ENCODE assay signal across 31 cellular contexts in genomic region chr1:68015960-68016359, GRCh38. TPM values are rescaled to one million over a fixed set of nuclear protein-coding genes. Genes with fewer than 3 reads are reported as not detected.
"Had no signal": no experiment of that assay in that cellular context is flagged by ENCODE, and none has a peak within 500 bp of the region (broad histone marks: within the 10 kb centered on the region; RNA-seq: fewer than 3 reads in every experiment).

No MANE protein-coding gene starts in this region.

- H3K27me3 Mint-ChIP-seq: activated B cell treated with CpG ODN at 0.5 μM for 24 hours; activated CD4-positive, alpha-beta T cell treated with anti-CD3 and anti-CD28 coated beads, Interleukin-2, amount 10 ng/mL, durations not matched to agents 24 days and 14 days; activated CD8-positive, alpha-beta memory T cell treated with anti-CD3 and anti-CD28 coated beads, Interleukin-2, amount 10 ng/mL, durations not matched to agents 7 days and 5 days; activated naive CD8-positive, alpha-beta T cell treated with anti-CD3 and anti-CD28 coated beads, Interleukin-2, amount 50 U/mL, for 24 hours; activated T-cell treated with anti-CD3 and anti-CD28 coated beads, Interleukin-2, amount 50 U/mL, for 24 hours had no signal

- H3K4me3 Mint-ChIP-seq: activated B cell treated with CpG ODN at 0.5 μM for 24 hours; activated CD4-positive, alpha-beta T cell treated with anti-CD3 and anti-CD28 coated beads, Interleukin-2, amount 10 ng/mL, durations not matched to agents 24 days and 14 days; activated CD8-positive, alpha-beta memory T cell treated with anti-CD3 and anti-CD28 coated beads, Interleukin-2, amount 10 ng/mL, durations not matched to agents 7 days and 5 days; activated naive CD8-positive, alpha-beta T cell treated with anti-CD3 and anti-CD28 coated beads, Interleukin-2, amount 50 U/mL, for 24 hours; activated T-cell treated with anti-CD3 and anti-CD28 coated beads, Interleukin-2, amount 50 U/mL, for 24 hours; activated T-helper 1 cell treated with anti-CD3 and anti-CD28 coated beads, Interleukin-12 subunit alpha, Interleukin-12 subunit beta, Interleukin-2, Interleukin-4 antibody, amounts not matched to agents 30 ng/mL and 10 ng/mL and 1 ng/mL, durations not matched to agents 14 hours and 24 hours and 36 hours; IgD-negative memory B cell; T-helper 17 cell had no signal

- H3K4me1 Mint-ChIP-seq: activated B cell treated with CpG ODN at 0.5 μM for 24 hours; activated CD4-positive, alpha-beta T cell treated with anti-CD3 and anti-CD28 coated beads, Interleukin-2, amount 10 ng/mL, durations not matched to agents 24 days and 14 days; activated CD8-positive, alpha-beta memory T cell treated with anti-CD3 and anti-CD28 coated beads, Interleukin-2, amount 10 ng/mL, durations not matched to agents 7 days and 5 days; activated naive CD8-positive, alpha-beta T cell treated with anti-CD3 and anti-CD28 coated beads, Interleukin-2, amount 50 U/mL, for 24 hours; IgD-negative memory B cell; T-helper 17 cell had no signal

- H3K36me3 Mint-ChIP-seq: activated CD8-positive, alpha-beta memory T cell treated with anti-CD3 and anti-CD28 coated beads, Interleukin-2, amount 10 ng/mL, durations not matched to agents 7 days and 5 days; activated naive CD4-positive, alpha-beta T cell treated with anti-CD3 and anti-CD28 coated beads, Interleukin-2, amount 50 U/mL, for 72 hours; IgD-negative memory B cell had no signal

- H3K27ac Mint-ChIP-seq: activated B cell treated with CpG ODN at 0.5 μM for 24 hours; activated CD4-positive, alpha-beta T cell treated with anti-CD3 and anti-CD28 coated beads, Interleukin-2, amount 10 ng/mL, durations not matched to agents 24 days and 14 days; activated CD8-positive, alpha-beta memory T cell treated with anti-CD3 and anti-CD28 coated beads, Interleukin-2, amount 10 ng/mL, durations not matched to agents 7 days and 5 days; activated naive CD4-positive, alpha-beta T cell treated with anti-CD3 and anti-CD28 coated beads, Interleukin-2, amount 50 U/mL, for 72 hours; activated naive CD8-positive, alpha-beta T cell treated with anti-CD3 and anti-CD28 coated beads, Interleukin-2, amount 50 U/mL, for 24 hours; activated T-cell treated with anti-CD3 and anti-CD28 coated beads, Interleukin-2, amount 50 U/mL, for 24 hours; activated T-helper 1 cell treated with anti-CD3 and anti-CD28 coated beads, Interleukin-12 subunit alpha, Interleukin-12 subunit beta, Interleukin-2, Interleukin-4 antibody, amounts not matched to agents 30 ng/mL and 10 ng/mL and 1 ng/mL, durations not matched to agents 14 hours and 24 hours and 36 hours; IgD-negative memory B cell; T-helper 17 cell had no signal

- H3K9me3 Mint-ChIP-seq: activated B cell treated with CpG ODN at 0.5 μM for 24 hours; activated CD4-positive, alpha-beta T cell treated with anti-CD3 and anti-CD28 coated beads, Interleukin-2, amount 10 ng/mL, durations not matched to agents 24 days and 14 days; activated naive CD8-positive, alpha-beta T cell treated with anti-CD3 and anti-CD28 coated beads, Interleukin-2, amount 50 U/mL, for 24 hours; activated T-cell treated with anti-CD3 and anti-CD28 coated beads, Interleukin-2, amount 50 U/mL, for 24 hours; activated T-helper 1 cell treated with anti-CD3 and anti-CD28 coated beads, Interleukin-12 subunit alpha, Interleukin-12 subunit beta, Interleukin-2, Interleukin-4 antibody, amounts not matched to agents 30 ng/mL and 10 ng/mL and 1 ng/mL, durations not matched to agents 14 hours and 24 hours and 36 hours had no signal

- H3K27ac ChIP-seq: brain microvascular endothelial cell, RWPE1 had no signal

- H3K27me3 ChIP-seq: brain microvascular endothelial cell had no signal

- H3K36me3 ChIP-seq: brain microvascular endothelial cell had no signal

- DNase-seq: activated B cell treated with CpG ODN at 0.5 μM for 24 hours; activated CD4-positive, alpha-beta T cell treated with anti-CD3 and anti-CD28 coated beads for 1 hour; activated CD4-positive, alpha-beta T cell treated with anti-CD3 and anti-CD28 coated beads, Interleukin-2, amount 10 ng/mL, durations not matched to agents 24 days and 14 days; activated CD4-positive, alpha-beta T cell treated with anti-CD3 and anti-CD28 coated beads, Interleukin-2, amount 50 U/mL, for 48 hours; activated CD8-positive, alpha-beta memory T cell treated with anti-CD3 and anti-CD28 coated beads, Interleukin-2, amount 10 ng/mL, durations not matched to agents 7 days and 5 days; activated effector memory CD4-positive, alpha-beta T cell treated with Interleukin-2 at 50 U/mL for 16 hours; activated naive CD4-positive, alpha-beta T cell treated with Interleukin-2 at 50 U/mL for 16 hours; activated naive CD8-positive, alpha-beta T cell treated with anti-CD3 and anti-CD28 coated beads, Interleukin-2, amount 50 U/mL, for 24 hours; activated T-cell treated with anti-CD3 and anti-CD28 coated beads, Interleukin-2, amount 50 U/mL, for 24 hours; amygdala; brain microvascular endothelial cell; KG1; NCI-H1092; NCI-H1417; NCI-H1694; NCI-H2029; NCI-H2107; NCI-H2171 treated with DMSO at 0.1 percent for 48 hours; NCI-H345; NCI-H510A; NCI-H526 treated with DMSO at 0.1 percent for 48 hours; NCI-H82; NK-92 treated with Interleukin-12 subunit alpha and Interleukin-12 subunit beta, amount 100 ng/mL, for 24 hours; OCI-M1; Right ventricle myocardium superior; T-helper 17 cell; T1000 had no signal

RNA-seq across cellular contexts. Expression of gene DIRAS3, which starts 34.5 kb away (rescaled TPM):
- total RNA-seq: activated B cell treated with CpG ODN at 0.5 μM for 24 hours; activated CD4-positive, alpha-beta T cell treated with anti-CD3 and anti-CD28 coated beads, Interleukin-2, amount 10 ng/mL, durations not matched to agents 24 days and 14 days; activated naive CD4-positive, alpha-beta T cell treated with anti-CD3 and anti-CD28 coated beads, Interleukin-2, amount 50 U/mL, for 72 hours; activated T-helper 1 cell treated with anti-CD3 and anti-CD28 coated beads, Interleukin-12 subunit alpha, Interleukin-12 subunit beta, Interleukin-2, Interleukin-4 antibody, amounts not matched to agents 30 ng/mL and 10 ng/mL and 1 ng/mL, durations not matched to agents 14 hours and 24 hours and 36 hours; T-helper 17 cell had no signal
